In genomic region chr19:10353793-10354391, GRCh38 we compare ENCODE assay signal across 8 cellular contexts. TPM values are rescaled to one million over a fixed set of nuclear protein-coding genes. Genes with fewer than 3 reads are reported as not detected.
DNase-seq lines count a peak whose midpoint lies in the region; ATAC-seq and TF ChIP-seq lines count a peak whose summit lies in the region.
"Had no signal": no experiment of that assay in that cellular context is flagged by ENCODE, and none has a peak within 500 bp of the region (broad histone marks: within the 10 kb centered on the region; RNA-seq: fewer than 3 reads in every experiment).

No MANE protein-coding gene starts in this region.

- peak; percentile 80 for ATAC-seq in activated CD8-positive, alpha-beta T cell treated with anti-CD3 and anti-CD28 coated beads for 36 hours
- ATAC-seq in left cardiac atrium (peak; percentile 85 to 87), HG03135 (IDR thresholded peaks at IDR 0.05; ENCODE audit: unreplicated experiment) (no peak), HG03457 (IDR thresholded peaks at IDR 0.05; ENCODE audit: unreplicated experiment) (no peak), GM18870 (IDR thresholded peaks at IDR 0.05; ENCODE audit: unreplicated experiment) (no peak)

- H3K27me3 Mint-ChIP-seq in activated CD8-positive, alpha-beta T cell treated with anti-CD3 and anti-CD28 coated beads for 36 hours = no peaks in the 10 kb centered on the region

- H3K27ac Mint-ChIP-seq in activated CD8-positive, alpha-beta T cell treated with anti-CD3 and anti-CD28 coated beads for 36 hours = no peak overlapping the region

- POLR2A ChIA-PET in activated CD8-positive, alpha-beta T cell treated with anti-CD3 and anti-CD28 coated beads for 36 hours (lab: Charles Lee) = interaction anchor here (0.8 to 1.5 kb wide), 4 partner anchors 9 to 83 kb away, joined by 3 read pairs; no protein-coding TSS in a partner anchor

- H3K36me3 Mint-ChIP-seq in activated CD8-positive, alpha-beta T cell treated with anti-CD3 and anti-CD28 coated beads for 36 hours (ENCODE audit: low read depth) = peaks cover 27% of the 10 kb centered on the region

- no peaks in the 10 kb centered on the region for H3K9me3 Mint-ChIP-seq in activated CD8-positive, alpha-beta T cell treated with anti-CD3 and anti-CD28 coated beads for 36 hours

- no peak for TF ChIP-seq CTCF in activated CD8-positive, alpha-beta T cell treated with anti-CD3 and anti-CD28 coated beads for 36 hours (IDR thresholded peaks at IDR 0.05)

- no peak overlapping the region for H3K4me3 ChIP-seq in Jurkat, Clone E6-1 (ENCODE audit: low read length)
- H3K4me3 ChIP-seq: thoracic aorta had no signal

- no peaks in the 10 kb centered on the region for H3K4me1 Mint-ChIP-seq in activated CD8-positive, alpha-beta T cell treated with anti-CD3 and anti-CD28 coated beads for 36 hours (ENCODE audit: low read depth)

- intact Hi-C loops in activated CD8-positive, alpha-beta T cell treated with anti-CD3 and anti-CD28 coated beads for 36 hours (cut with micrococcal nuclease) = no loop called here
- intact Hi-C loops in left cardiac atrium (cut with DNase I) = no loop called here

- H3K4me3 Mint-ChIP-seq in activated CD8-positive, alpha-beta T cell treated with anti-CD3 and anti-CD28 coated beads for 36 hours = no peak overlapping the region

- CTCF ChIA-PET in activated CD8-positive, alpha-beta T cell treated with anti-CD3 and anti-CD28 coated beads for 36 hours (lab: Charles Lee) = interaction anchor here (1.2 kb wide), 1 partner anchor 35 kb away, joined by 3 read pairs; no protein-coding TSS in a partner anchor

- DNase-seq in Jurkat, Clone E6-1 (ENCODE audit: low read depth, low spot score) = peak; percentile 26
- DNase-seq in activated CD8-positive, alpha-beta T cell treated with anti-CD3 and anti-CD28 coated beads for 36 hours = peak; percentile 71
- peak; percentile 81 for DNase-seq in left cardiac atrium
- peak in 2 of 3 experiments; percentile 31 to 62 for DNase-seq in stimulated activated CD4-positive, alpha-beta T cell treated with anti-CD3 and anti-CD28 coated beads, TNF-alpha, amount 100 ng/mL, for 24 hours (ENCODE audit: low read depth in 3 of 3)

RNA-seq across cellular contexts. Expression of gene ICAM3, which starts 14.5 kb away (rescaled TPM):
- polyA plus RNA-seq in Jurkat, Clone E6-1 (2012; ENCODE audit: insufficient read depth, insufficient read length) = 145 TPM
- 100 to 1,000 TPM; 106 to 107 TPM for total RNA-seq in activated CD8-positive, alpha-beta T cell treated with anti-CD3 and anti-CD28 coated beads for 36 hours
- total RNA-seq in left cardiac atrium = 10 to 100 TPM; 23.4 to 25.3 TPM

RNA-seq across cellular contexts. Expression of gene RAVER1, which starts 20.6 kb away (rescaled TPM):
- polyA plus RNA-seq in Jurkat, Clone E6-1 (2012; ENCODE audit: insufficient read depth, insufficient read length) = 43.6 TPM
- 100 to 1,000 TPM; 105 to 111 TPM for total RNA-seq in activated CD8-positive, alpha-beta T cell treated with anti-CD3 and anti-CD28 coated beads for 36 hours
- 10 to 100 TPM; 14.0 to 19.3 TPM for total RNA-seq in left cardiac atrium

RNA-seq across cellular contexts. Expression of gene TYK2, which starts 26.5 kb away (rescaled TPM):
- polyA plus RNA-seq in Jurkat, Clone E6-1 (2012; ENCODE audit: insufficient read depth, insufficient read length) = 195 TPM
- 100 to 1,000 TPM; 143 TPM for total RNA-seq in activated CD8-positive, alpha-beta T cell treated with anti-CD3 and anti-CD28 coated beads for 36 hours
- total RNA-seq in left cardiac atrium = 10 to 100 TPM; 57.3 to 59.3 TPM

RNA-seq across cellular contexts. Expression of gene FDX2, which starts 38.1 kb away (rescaled TPM):
- 20.5 TPM for polyA plus RNA-seq in Jurkat, Clone E6-1 (2012; ENCODE audit: insufficient read depth, insufficient read length)
- 10 to 100 TPM in 1 of 2 experiments, 1 to 10 TPM in 1; 8.1 to 14.3 TPM for total RNA-seq in activated CD8-positive, alpha-beta T cell treated with anti-CD3 and anti-CD28 coated beads for 36 hours
- total RNA-seq in left cardiac atrium = 10 to 100 TPM; 14.1 to 18.2 TPM

RNA-seq across cellular contexts. Expression of gene ZGLP1, which starts 44.3 kb away (rescaled TPM):
- polyA plus RNA-seq in Jurkat, Clone E6-1 (2012; ENCODE audit: insufficient read depth, insufficient read length) = 4.2 TPM
- 1 to 10 TPM; 3.2 to 3.7 TPM for total RNA-seq in activated CD8-positive, alpha-beta T cell treated with anti-CD3 and anti-CD28 coated beads for 36 hours
- total RNA-seq in left cardiac atrium = 1 to 10 TPM; 1.5 to 1.8 TPM

Comparison
In these comparisons a context has a peak if more than half of its experiments do, and no peak if none do; other contexts are left out.
1. DNase-seq: peak in every context shown above with its lines; median percentile 81 in left cardiac atrium; 71 in activated CD8-positive, alpha-beta T cell treated with anti-CD3 and anti-CD28 coated beads for 36 hours; 46 in stimulated activated CD4-positive, alpha-beta T cell treated with anti-CD3 and anti-CD28 coated beads, TNF-alpha, amount 100 ng/mL, for 24 hours; 26 in Jurkat, Clone E6-1.
2. ATAC-seq: peak in activated CD8-positive, alpha-beta T cell treated with anti-CD3 and anti-CD28 coated beads for 36 hours (single experiment) and left cardiac atrium (2 of 2); none in HG03135 (single experiment), HG03457 (single experiment) and GM18870 (single experiment).
3. RNA of gene ICAM3, which starts 14.5 kb away (total RNA-seq): 106 to 107 TPM in activated CD8-positive, alpha-beta T cell treated with anti-CD3 and anti-CD28 coated beads for 36 hours; 23.4 to 25.3 TPM in left cardiac atrium; every median in the first group is over 4 times any median in the second.
4. RNA of gene RAVER1, which starts 20.6 kb away (total RNA-seq): 105 to 111 TPM in activated CD8-positive, alpha-beta T cell treated with anti-CD3 and anti-CD28 coated beads for 36 hours; 14.0 to 19.3 TPM in left cardiac atrium; every median in the first group is over 4 times any median in the second.